ENCODE assay signal across 8 cellular contexts in genomic region chr7:41942468-41943097, GRCh38.
A peak's percentile ranks its signal among the peaks of the same experiment; 100 is the strongest.
DNase-seq lines count a peak whose midpoint lies in the region; ATAC-seq and TF ChIP-seq lines count a peak whose summit lies in the region.

No MANE protein-coding gene starts in this region.

- no peak for TF ChIP-seq CTCF in mammary epithelial cell (conservative IDR thresholded peaks at IDR 0.05 in 1 of 2, IDR thresholded peaks at IDR 0.05 in 1 of 2; ENCODE audit: extremely low read depth in 1 of 2, insufficient read depth in 1 of 2, low read depth in 1 of 2, low read length in 2 of 2)
- no peak for TF ChIP-seq CTCF in nephron progenitor cell (IDR thresholded peaks at IDR 0.05)
- TF ChIP-seq CTCF in RWPE1 (conservative IDR thresholded peaks at IDR 0.05; ENCODE audit: low read depth): no peak

- H3K4me2 ChIP-seq in mammary epithelial cell (ENCODE audit: insufficient read depth, low read depth, low read length): peak overlapping the region; percentile 61

- H3K27me3 ChIP-seq in mammary epithelial cell (ENCODE audit: insufficient read depth, low read length): no peaks in the 10 kb centered on the region

- H3K4me3 Mint-ChIP-seq in nephron progenitor cell: peak overlapping the region; percentile 77

- no peaks in the 10 kb centered on the region for H3K9me3 ChIP-seq in mammary epithelial cell (replicated peaks; ENCODE audit: insufficient read depth, low read length)

- H2AFZ ChIP-seq in mammary epithelial cell (ENCODE audit: low read depth, low read length): peak overlapping the region; percentile 60

- peaks cover 5% of the 10 kb centered on the region for H3K4me1 ChIP-seq in mammary epithelial cell (ENCODE audit: insufficient read depth, low read length)

- 77% methylated on average over 23 of the region's 23 CpGs for WGBS in mammary epithelial cell (ENCODE audit: low coverage, missing lambda C conversion rate)

- no peaks in the 10 kb centered on the region for H3K79me2 ChIP-seq in mammary epithelial cell (ENCODE audit: insufficient read depth, low read length)

- in situ Hi-C loops in mammary epithelial cell (cut with MboI; ENCODE audit: low sequenced_read_pairs in 2 of 2): loop anchor here (5.0 to 10.0 kb wide), 4 partner anchors 632 to 892 kb away; no protein-coding TSS in a partner anchor

- H3K4me1 Mint-ChIP-seq in nephron progenitor cell: peaks cover 25% of the 10 kb centered on the region

- H3K9me3 Mint-ChIP-seq in nephron progenitor cell: peaks cover 3% of the 10 kb centered on the region

- H3K36me3 ChIP-seq in mammary epithelial cell (ENCODE audit: insufficient read depth, low read length): no peaks in the 10 kb centered on the region

- no peak overlapping the region for H3K4me3 ChIP-seq in mammary epithelial cell (replicated peaks in 1 of 3; ENCODE audit: insufficient read depth in 1 of 3, low read depth in 2 of 3, low read length in 3 of 3)

- H3K27me3 Mint-ChIP-seq in nephron progenitor cell (ENCODE audit: low read depth, poor library complexity): peaks cover 24% of the 10 kb centered on the region

- H3K9ac ChIP-seq in mammary epithelial cell (ENCODE audit: insufficient read depth, low read length): no peak overlapping the region

- no TSS peak for BruUV-seq in mammary epithelial cell (replicated peaks; lab: Mats Ljungman, UMichigan)

- H3K27ac Mint-ChIP-seq in nephron progenitor cell: no peak overlapping the region

- DNase-seq in mammary epithelial cell: no peak
- DNase-seq in nephron progenitor cell: peak; percentile 20
- no peak for DNase-seq in RWPE1 (ENCODE audit: low spot score)
- no peak for DNase-seq in NCI-H69 (lab: John Stamatoyannopoulos, UW)
- no peak for DNase-seq in midbrain (lab: John Stamatoyannopoulos, UW)
- DNase-seq in effector CD8-positive, alpha-beta T cell (lab: John Stamatoyannopoulos, UW): no peak

- POLR2A ChIA-PET in RWPE1 (lab: Yijun Ruan, JAX; ENCODE audit: low non-redundant PET): no interaction called here

- H3K36me3 Mint-ChIP-seq in nephron progenitor cell (ENCODE audit: low read depth): no peaks in the 10 kb centered on the region

- dilution Hi-C loops in mammary epithelial cell (cut with HindIII; ENCODE audit: low sequenced_read_pairs): no loop called here

- CTCF ChIA-PET in mammary epithelial cell (lab: Charles Lee; ENCODE audit: low non-redundant PET) (interaction anchor here (0.6 to 1.0 kb wide), 3 partner anchors 13 to 901 kb away, joined by 3 to 4 read pairs (median 4); no protein-coding TSS in a partner anchor), RWPE1 (lab: Yijun Ruan, JAX) (interaction anchor here (0.6 to 2.0 kb wide), 18 partner anchors 9 to 1477 kb away, joined by 3 to 16 read pairs (median 4); no protein-coding TSS in a partner anchor)

- no peaks in the 10 kb centered on the region for H4K20me1 ChIP-seq in mammary epithelial cell (ENCODE audit: insufficient read depth, low read length)

- intact Hi-C loops in mammary epithelial cell (cut with micrococcal nuclease): loop anchor here (1.0 to 5.0 kb wide), 8 partner anchors 35 to 1895 kb away; partner anchors contain the start of gene GLI3

- peak; percentile 8 for ATAC-seq in GM18508 (IDR thresholded peaks at IDR 0.05; ENCODE audit: insufficient read depth, unreplicated experiment)
- peak; percentile 3 for ATAC-seq in HG03039 (IDR thresholded peaks at IDR 0.05; ENCODE audit: unreplicated experiment)

- H3K27ac ChIP-seq in mammary epithelial cell (ENCODE audit: insufficient read depth, low read depth, low read length) (no peak overlapping the region), RWPE1 (no peak overlapping the region)
